11 cellular contexts compared by ENCODE assay signal in the genomic region with DNA sequence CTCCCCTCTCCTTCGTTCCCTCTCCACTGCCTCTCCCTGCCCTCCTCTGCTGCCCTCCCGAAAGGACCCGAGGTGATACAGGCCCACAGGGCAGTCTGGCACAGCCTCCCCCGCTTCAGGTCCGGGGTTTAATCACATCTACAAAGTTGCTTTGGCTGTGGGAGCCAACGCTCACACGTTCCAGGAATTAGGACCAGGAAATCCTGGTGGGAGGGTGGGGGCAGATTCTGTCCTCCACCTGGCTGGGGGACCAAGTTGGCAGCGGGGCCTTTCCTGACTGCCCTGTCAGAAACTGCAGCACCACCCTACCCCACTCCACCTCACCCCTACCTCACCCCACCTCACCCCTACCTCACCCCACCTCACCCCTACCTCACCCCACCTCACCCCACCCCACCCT.
DNase-seq lines count a peak whose midpoint lies in the region; ATAC-seq, FAIRE-seq and TF ChIP-seq lines count a peak whose summit lies in the region.
"Had no signal": no experiment of that assay in that cellular context is flagged by ENCODE, and none has a peak within 500 bp of the region (broad histone marks: within the 10 kb centered on the region; RNA-seq: fewer than 3 reads in every experiment).

No MANE protein-coding gene starts in this region.

- H3K79me2 ChIP-seq in OCI-LY1 (ENCODE audit: insufficient read depth, low read length): no peaks in the 10 kb centered on the region
- no peaks in the 10 kb centered on the region for H3K79me2 ChIP-seq in neural progenitor cell (ENCODE audit: low read depth)

- peak overlapping the region; percentile 11 for H3K4me3 ChIP-seq in OCI-LY1 (ENCODE audit: low read depth, low read length, poor library complexity, severe bottlenecking)
- no peak overlapping the region for H3K4me3 ChIP-seq in esophagus (ENCODE audit: low read depth in 1 of 2, low read length in 2 of 2)
- H3K4me3 ChIP-seq in neural progenitor cell: no peak overlapping the region
- no peak overlapping the region for H3K4me3 ChIP-seq in pancreas
- H3K4me3 ChIP-seq: SJSA1 had no signal

- FAIRE-seq in pancreas (lab: Jason Lieb, UNC): no peak

- WGBS in esophagus, 2 donors: 34% methylated on average over 8 of the region's 8 CpGs
- 56 to 66% methylated on average over 8 of the region's 8 CpGs for WGBS in pancreas, 2 donors

- intact Hi-C loops in CD14-positive monocyte (cut with micrococcal nuclease) (no loop called here), pancreas (cut with DNase I) (no loop called here)

- H3K4me2 ChIP-seq in OCI-LY1 (ENCODE audit: low read length) (peak overlapping the region; percentile 32; the same call in 1 of the 2 replicates), neural progenitor cell (no peak overlapping the region)

- H3K27me3 Mint-ChIP-seq in CD14-positive monocyte (ENCODE audit: low read depth in 3 of 3): peaks cover 26 to 40% (median 27%) of the 10 kb centered on the region in 3 donors
- H3K27me3 Mint-ChIP-seq in neural progenitor cell (ENCODE audit: insufficient read depth, low read depth): peaks cover 26% of the 10 kb centered on the region

- H3K9me3 Mint-ChIP-seq in CD14-positive monocyte (peaks cover 5 to 13% (median 10%) of the 10 kb centered on the region in 7 donors), neural progenitor cell (peaks cover 9% of the 10 kb centered on the region)

- H3K9ac ChIP-seq in OCI-LY1 (ENCODE audit: low read length): no peak overlapping the region; the same call in 1 of the 2 replicates
- no peak overlapping the region for H3K9ac ChIP-seq in neural progenitor cell

- no peak for ATAC-seq in GM21367 (IDR thresholded peaks at IDR 0.05; ENCODE audit: unreplicated experiment)
- no peak for ATAC-seq in pancreas

- H3K9me3 ChIP-seq in OCI-LY1 (ENCODE audit: low read length): no peaks in the 10 kb centered on the region
- peaks cover 0 to 4% of the 10 kb centered on the region in 2 donors for H3K9me3 ChIP-seq in esophagus (ENCODE audit: control insufficient read depth in 2 of 2, insufficient read depth in 1 of 2, low read depth in 1 of 2, low read length in 1 of 2)
- H3K9me3 ChIP-seq in neural progenitor cell (ENCODE audit: low read depth): no peaks in the 10 kb centered on the region
- H3K9me3 ChIP-seq in pancreas: no peaks in the 10 kb centered on the region

- no peak for TF ChIP-seq CTCF in CD14-positive monocyte (IDR thresholded peaks at IDR 0.05)
- no peak for TF ChIP-seq CTCF in OCI-LY1 (IDR thresholded peaks at IDR 0.05; ENCODE audit: low read length)
- no peak for TF ChIP-seq CTCF in neural progenitor cell (IDR thresholded peaks at IDR 0.05)
- no peak for TF ChIP-seq CTCF in pancreas (IDR thresholded peaks at IDR 0.05)
- no peak for TF ChIP-seq CTCF in GM13976 (IDR thresholded peaks at IDR 0.05; ENCODE audit: borderline replicate concordance, control extremely low read depth, extremely low read depth, insufficient read depth, missing control alignments)

- H2AFZ ChIP-seq in OCI-LY1 (ENCODE audit: low read length) (no peak overlapping the region), neural progenitor cell (replicated peaks) (peak overlapping the region; percentile 69)

- H3F3A ChIP-seq in OCI-LY1 (ENCODE audit: insufficient read depth, low read length): no peaks in the 10 kb centered on the region
- H3F3A ChIP-seq in neural progenitor cell (ENCODE audit: low read depth): peaks cover 14% of the 10 kb centered on the region

- H3K4me3 Mint-ChIP-seq in CD14-positive monocyte (peak overlapping the region; percentile 77 to 90), neural progenitor cell (no peak overlapping the region)

- H3K27me3 ChIP-seq in OCI-LY1 (ENCODE audit: insufficient read depth, low read length): peaks cover 6% of the 10 kb centered on the region; the same call in 1 of the 2 replicates
- no peaks in the 10 kb centered on the region for H3K27me3 ChIP-seq in esophagus (ENCODE audit: control insufficient read depth in 1 of 2, insufficient read depth in 2 of 2, low read length in 2 of 2)
- peaks cover 42% of the 10 kb centered on the region for H3K27me3 ChIP-seq in neural progenitor cell
- H3K27me3 ChIP-seq in pancreas: peaks cover 0 to 4% (median 0%) of the 10 kb centered on the region in 4 donors

- no peaks in the 10 kb centered on the region for H3K9me2 ChIP-seq in OCI-LY1 (ENCODE audit: low read depth, low read length)

- DNase-seq in CD14-positive monocyte (ENCODE audit: low spot score): no peak
- no peak for DNase-seq in neural progenitor cell (ENCODE audit: low spot score)
- DNase-seq in pancreas: no peak
- no peak for DNase-seq in SIG-M5 treated with dmso at 0.1 percent for 504 hours (lab: John Stamatoyannopoulos, UW; ENCODE audit: unreplicated experiment)
- no peak for DNase-seq in GM13976 (ENCODE audit: low spot score)
- DNase-seq: glutamatergic neuron, NCI-H1417 treated with DMSO at 0.1 percent for 48 hours had no signal

- no peak overlapping the region for H3K27ac ChIP-seq in OCI-LY1 (ENCODE audit: low read depth, low read length, poor library complexity, severe bottlenecking)
- H3K27ac ChIP-seq in esophagus (ENCODE audit: low read depth in 2 of 2, low read length in 1 of 2): peak overlapping the region; percentile 34 to 76
- no peak overlapping the region for H3K27ac ChIP-seq in neural progenitor cell
- H3K27ac ChIP-seq in pancreas: peak overlapping the region in 2 of 4 donors; percentile 39 to 58
- H3K27ac ChIP-seq: SJSA1 had no signal

- H3K27ac Mint-ChIP-seq in CD14-positive monocyte (peak overlapping the region; percentile 88 to 98 (median 95)), neural progenitor cell (no peak overlapping the region)

- peaks cover 8% of the 10 kb centered on the region for H3K4me1 ChIP-seq in OCI-LY1 (ENCODE audit: insufficient read depth, low read length, severe bottlenecking)
- H3K4me1 ChIP-seq in esophagus (ENCODE audit: control insufficient read depth in 2 of 2, insufficient read depth in 2 of 2, low read length in 1 of 2): peaks cover 2 to 13% of the 10 kb centered on the region in 2 donors
- H3K4me1 ChIP-seq in neural progenitor cell: peaks cover 31% of the 10 kb centered on the region
- peaks cover 0 to 3% (median 0%) of the 10 kb centered on the region in 3 donors for H3K4me1 ChIP-seq in pancreas

- in situ Hi-C loops in GM13976 (cut with MboI; ENCODE audit: low sequenced_read_pairs, unreplicated experiment): no loop called here

- H3K36me3 Mint-ChIP-seq in CD14-positive monocyte: peaks cover 0 to 8% of the 10 kb centered on the region in 2 donors
- H3K36me3 Mint-ChIP-seq in neural progenitor cell: no peaks in the 10 kb centered on the region

- no peaks in the 10 kb centered on the region for H3K36me3 ChIP-seq in OCI-LY1 (ENCODE audit: insufficient read depth, low read length)
- no peaks in the 10 kb centered on the region for H3K36me3 ChIP-seq in esophagus (ENCODE audit: control insufficient read depth in 2 of 2, insufficient read depth in 2 of 2, low read length in 1 of 2)
- no peaks in the 10 kb centered on the region for H3K36me3 ChIP-seq in neural progenitor cell
- H3K36me3 ChIP-seq in pancreas: no peaks in the 10 kb centered on the region
- H3K36me3 ChIP-seq: SJSA1 had no signal

- H3K4me1 Mint-ChIP-seq in CD14-positive monocyte (peaks cover 27% of the 10 kb centered on the region), neural progenitor cell (peaks cover 42% of the 10 kb centered on the region)

- no peaks in the 10 kb centered on the region for H4K20me1 ChIP-seq in OCI-LY1 (ENCODE audit: insufficient read depth, low read length)
- peaks cover 4% of the 10 kb centered on the region for H4K20me1 ChIP-seq in neural progenitor cell (ENCODE audit: low read depth)

Comparison
In these comparisons a context has a peak if more than half of its experiments do, and no peak if none do; other contexts are left out.
1. H3K27ac ChIP-seq: peak in esophagus (2 of 2); none in OCI-LY1 (single experiment) and neural progenitor cell (single experiment).